1 cellular context compared by ENCODE assay signal in the genomic region with DNA sequence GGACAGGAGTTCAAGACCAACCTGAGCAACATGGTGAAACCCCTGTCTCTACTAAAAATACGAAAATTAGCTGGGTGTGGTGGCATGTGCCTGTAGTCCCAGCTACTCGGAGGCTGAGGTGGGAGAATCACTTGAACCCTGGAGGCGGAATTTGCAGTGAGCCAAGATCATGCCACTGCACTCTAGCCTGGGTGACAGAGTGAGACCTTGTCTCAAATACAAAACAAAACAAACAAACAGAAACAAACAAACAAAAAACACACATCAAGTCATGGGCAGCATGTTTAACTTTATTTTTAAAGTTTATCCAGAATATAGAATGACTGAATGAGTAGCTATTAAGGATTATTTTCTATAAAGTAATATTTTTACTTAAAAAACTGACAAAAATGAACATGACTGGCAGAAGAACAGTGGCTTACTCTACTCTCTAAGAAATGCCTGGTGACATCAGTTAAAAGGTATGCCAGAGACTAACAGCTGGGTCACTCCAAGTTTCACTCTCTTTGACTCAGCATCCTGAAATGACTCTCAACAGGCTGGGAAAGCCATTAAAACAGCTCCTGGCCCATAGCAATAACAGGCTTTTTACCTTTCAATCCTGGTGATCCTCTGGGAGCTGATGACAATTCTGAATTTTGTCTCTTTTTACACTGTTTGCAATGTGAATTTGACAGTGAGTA.
TF ChIP-seq lines count a peak whose summit lies in the region.

No MANE protein-coding gene starts in this region.

TF ChIP-seq in K562, 482 proteins besides CTCF, POLR2A, EP300 and RAD21 (continued from another document):
- TF ChIP-seq KDM5B (IDR thresholded peaks at IDR 0.05; ENCODE audit: insufficient replicate concordance, low read depth, low read length) (no peak), MBD2 (IDR thresholded peaks at IDR 0.05; ENCODE audit: borderline replicate concordance, low read depth) (no peak), FOXP1 (CRISPR knock-in tag; IDR thresholded peaks at IDR 0.05) (no peak), FUS (optimal IDR thresholded peaks at IDR 0.05; ENCODE audit: low read depth, low read length) (no peak), MTA3 (IDR thresholded peaks at IDR 0.05; ENCODE audit: borderline replicate concordance) (no peak)
- TF ChIP-seq, protein P1, sequence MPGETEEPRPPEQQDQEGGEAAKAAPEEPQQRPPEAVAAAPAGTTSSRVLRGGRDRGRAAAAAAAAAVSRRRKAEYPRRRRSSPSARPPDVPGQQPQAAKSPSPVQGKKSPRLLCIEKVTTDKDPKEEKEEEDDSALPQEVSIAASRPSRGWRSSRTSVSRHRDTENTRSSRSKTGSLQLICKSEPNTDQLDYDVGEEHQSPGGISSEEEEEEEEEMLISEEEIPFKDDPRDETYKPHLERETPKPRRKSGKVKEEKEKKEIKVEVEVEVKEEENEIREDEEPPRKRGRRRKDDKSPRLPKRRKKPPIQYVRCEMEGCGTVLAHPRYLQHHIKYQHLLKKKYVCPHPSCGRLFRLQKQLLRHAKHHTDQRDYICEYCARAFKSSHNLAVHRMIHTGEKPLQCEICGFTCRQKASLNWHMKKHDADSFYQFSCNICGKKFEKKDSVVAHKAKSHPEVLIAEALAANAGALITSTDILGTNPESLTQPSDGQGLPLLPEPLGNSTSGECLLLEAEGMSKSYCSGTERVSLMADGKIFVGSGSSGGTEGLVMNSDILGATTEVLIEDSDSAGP (CRISPR knock-in tag; IDR thresholded peaks at IDR 0.05): no peak
- TF ChIP-seq, protein P2, sequence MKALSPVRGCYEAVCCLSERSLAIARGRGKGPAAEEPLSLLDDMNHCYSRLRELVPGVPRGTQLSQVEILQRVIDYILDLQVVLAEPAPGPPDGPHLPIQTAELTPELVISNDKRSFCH (CRISPR knock-in tag; IDR thresholded peaks at IDR 0.05): no peak
- TF ChIP-seq, protein P2 (tag; IDR thresholded peaks at IDR 0.05): no peak
